1 cellular context compared by ENCODE assay signal in the genomic region with DNA sequence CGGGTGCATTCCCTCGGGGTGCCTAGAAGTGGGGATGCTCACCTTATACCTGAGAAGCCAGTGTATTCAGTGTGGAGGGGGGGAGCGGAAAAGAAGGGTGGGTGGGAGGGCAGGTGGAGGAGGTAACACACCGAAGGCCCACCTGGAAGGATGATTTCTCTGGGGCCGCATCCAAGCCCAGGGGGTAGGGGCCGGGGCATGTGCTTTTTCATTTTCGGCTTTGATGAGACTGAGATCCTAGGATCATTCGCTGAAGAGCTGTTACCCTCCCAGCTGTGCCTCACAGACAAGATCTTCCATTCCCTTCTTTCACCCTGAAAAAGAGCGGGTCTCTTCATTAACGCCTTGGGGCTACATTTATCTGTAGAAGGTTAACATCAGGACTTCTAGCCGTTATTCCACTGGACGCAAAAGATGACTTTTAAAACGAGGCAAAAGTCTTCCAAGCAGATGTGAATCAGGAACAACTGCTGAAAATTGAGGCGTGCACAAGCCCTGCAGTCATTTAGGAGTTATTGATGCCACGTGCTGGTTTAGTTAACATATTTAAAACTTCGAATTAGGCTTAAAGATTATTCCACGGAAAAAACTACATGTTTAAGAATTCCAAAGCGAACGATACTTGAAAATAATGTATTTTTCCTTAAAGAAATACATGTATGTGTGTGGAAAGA.
TF ChIP-seq lines count a peak whose summit lies in the region.

No MANE protein-coding gene starts in this region.

TF ChIP-seq in H1, 55 proteins besides CTCF, POLR2A, EP300 and RAD21 (continued from another document):
- TF ChIP-seq USF2 (IDR thresholded peaks at IDR 0.05; ENCODE audit: low read length) = no peak
- no peak for TF ChIP-seq RNF2 (IDR thresholded peaks at IDR 0.05; ENCODE audit: borderline replicate concordance, low read depth, low read length, missing control alignments, poor library complexity, severe bottlenecking)
- TF ChIP-seq EZH2 (IDR thresholded peaks at IDR 0.05; ENCODE audit: low read depth, low read length, severe bottlenecking) = no peak
- peak; percentile 30; the same call in 1 of the 2 replicates for TF ChIP-seq E2F6 (IDR thresholded peaks at IDR 0.05)
- no peak for TF ChIP-seq NRF1 (IDR thresholded peaks at IDR 0.05; ENCODE audit: low read depth, low read length)
